19 cellular contexts compared by ENCODE assay signal in genomic region chr4:64857815-64858214, GRCh38.
"Had no signal": no experiment of that assay in that cellular context is flagged by ENCODE, and none has a peak within 500 bp of the region (broad histone marks: within the 10 kb centered on the region; RNA-seq: fewer than 3 reads in every experiment).

No MANE protein-coding gene starts in this region.

- H3K4me1 Mint-ChIP-seq: activated T-helper 17 cell treated with anti-CD3 and anti-CD28 coated beads, Interleukin-2, amount 50 U/mL, for 72 hours; brain; natural killer cell had no signal

- H3K27me3 Mint-ChIP-seq: activated T-cell treated with anti-CD3 and anti-CD28 coated beads, Interleukin-2, amount 50 U/mL, for 24 hours; activated T-helper 17 cell treated with anti-CD3 and anti-CD28 coated beads, Interleukin-2, amount 50 U/mL, for 72 hours; brain had no signal

- H3K36me3 Mint-ChIP-seq: activated naive CD4-positive, alpha-beta T cell treated with anti-CD3 and anti-CD28 coated beads, Interleukin-2, amount 50 U/mL, for 72 hours; brain; natural killer cell had no signal

- H3K4me3 Mint-ChIP-seq: activated T-cell treated with anti-CD3 and anti-CD28 coated beads, Interleukin-2, amount 50 U/mL, for 24 hours; activated T-helper 17 cell treated with anti-CD3 and anti-CD28 coated beads, Interleukin-2, amount 50 U/mL, for 72 hours; brain; natural killer cell; T-helper 2 cell treated with Interferon-gamma antibody and Interleukin-4, amounts not matched to agents 5 μg/mL and 100 μg/mL, for 36 hours had no signal

- DNase-seq: activated CD4-positive, alpha-beta T cell treated with anti-CD3 and anti-CD28 coated beads for 1 hour; activated CD4-positive, alpha-beta T cell treated with anti-CD3 and anti-CD28 coated beads, Interleukin-2, amount 50 U/mL, for 1 hour; activated T-cell treated with anti-CD3 and anti-CD28 coated beads, Interleukin-2, amount 50 U/mL, for 24 hours; aorta; effector CD4-positive, alpha-beta T cell; left colon; lower lobe of right lung; natural killer cell; spleen; stimulated activated CD4-positive, alpha-beta T cell treated with anti-CD3 and anti-CD28 coated beads, Interleukin-4, amount 100 ng/mL, for 1 hour; stimulated activated naive CD4-positive, alpha-beta T cell treated with Interleukin-2 at 50 U/mL for 16 hours; thyroid gland; upper lobe of right lung; WERI-Rb-1 had no signal

- H3K27ac Mint-ChIP-seq: activated T-cell treated with anti-CD3 and anti-CD28 coated beads, Interleukin-2, amount 50 U/mL, for 24 hours; activated T-helper 17 cell treated with anti-CD3 and anti-CD28 coated beads, Interleukin-2, amount 50 U/mL, for 72 hours; brain; natural killer cell; T-helper 2 cell treated with Interferon-gamma antibody and Interleukin-4, amounts not matched to agents 5 μg/mL and 100 μg/mL, for 36 hours had no signal

- H3K36me3 ChIP-seq: lower lobe of right lung, prostate gland, spleen, thyroid gland, upper lobe of right lung, WERI-Rb-1 had no signal

- H3K4me1 ChIP-seq: lower lobe of right lung, prostate gland, spleen, thyroid gland, upper lobe of right lung had no signal

- H3K27ac ChIP-seq: lower lobe of right lung, prostate gland, spleen, thyroid gland, upper lobe of right lung, WERI-Rb-1 had no signal

- H3K4me3 ChIP-seq: lower lobe of right lung, prostate gland, spleen, thyroid gland, upper lobe of right lung had no signal

- H3K27me3 ChIP-seq: spleen, thyroid gland, upper lobe of right lung had no signal

- H3K9me3 ChIP-seq: lower lobe of right lung, prostate gland, thyroid gland, upper lobe of right lung had no signal
